ENCODE assay signal across 5 cellular contexts in genomic region chr19:38386968-38387549, GRCh38.
A peak's percentile ranks its signal among the peaks of the same experiment; 100 is the strongest.
DNase-seq lines count a peak whose midpoint lies in the region; ATAC-seq lines count a peak whose summit lies in the region.

No MANE protein-coding gene starts in this region.

- H3K9me3 Mint-ChIP-seq in stimulated activated effector memory CD8-positive, alpha-beta T cell treated with anti-CD3 and anti-CD28 coated beads, Interleukin-12 subunit alpha, Interleukin-12 subunit beta, amount 100 ng/mL, for 72 hours: no peaks in the 10 kb centered on the region

- peak overlapping the region; percentile 79 for H3K4me3 Mint-ChIP-seq in stimulated activated effector memory CD8-positive, alpha-beta T cell treated with anti-CD3 and anti-CD28 coated beads, Interleukin-12 subunit alpha, Interleukin-12 subunit beta, amount 100 ng/mL, for 72 hours

- H3K36me3 Mint-ChIP-seq in stimulated activated effector memory CD8-positive, alpha-beta T cell treated with anti-CD3 and anti-CD28 coated beads, Interleukin-12 subunit alpha, Interleukin-12 subunit beta, amount 100 ng/mL, for 72 hours: peaks cover 58% of the 10 kb centered on the region

- no peak for ATAC-seq in stimulated activated effector memory CD8-positive, alpha-beta T cell treated with anti-CD3 and anti-CD28 coated beads, Interleukin-12 subunit alpha, Interleukin-12 subunit beta, amount 100 ng/mL, for 72 hours
- no peak for ATAC-seq in HG03095 (IDR thresholded peaks at IDR 0.05; ENCODE audit: unreplicated experiment)

- peaks cover 32% of the 10 kb centered on the region for H3K4me1 Mint-ChIP-seq in stimulated activated effector memory CD8-positive, alpha-beta T cell treated with anti-CD3 and anti-CD28 coated beads, Interleukin-12 subunit alpha, Interleukin-12 subunit beta, amount 100 ng/mL, for 72 hours

- H3K27ac Mint-ChIP-seq in stimulated activated effector memory CD8-positive, alpha-beta T cell treated with anti-CD3 and anti-CD28 coated beads, Interleukin-12 subunit alpha, Interleukin-12 subunit beta, amount 100 ng/mL, for 72 hours: peak overlapping the region; percentile 75

- DNase-seq in OCI-M1 (lab: John Stamatoyannopoulos, UW) (peak; percentile 84), epithelial cell of prostate (ENCODE audit: low read depth, low spot score) (no peak), amniotic stem cell (lab: John Stamatoyannopoulos, UW) (no peak)
- no peak for DNase-seq in stimulated activated effector memory CD8-positive, alpha-beta T cell treated with anti-CD3 and anti-CD28 coated beads, Interleukin-12 subunit alpha, Interleukin-12 subunit beta, amount 100 ng/mL, for 72 hours (ENCODE audit: low spot score in 2 of 2)

- peak overlapping the region; percentile 80 for H3K27ac ChIP-seq in epithelial cell of prostate
